29 cellular contexts compared by ENCODE assay signal in genomic region chr22:22488736-22489135, GRCh38. TPM values are rescaled to one million over a fixed set of nuclear protein-coding genes. Genes with fewer than 3 reads are reported as not detected.
"Had no signal": no experiment of that assay in that cellular context is flagged by ENCODE, and none has a peak within 500 bp of the region (broad histone marks: within the 10 kb centered on the region; RNA-seq: fewer than 3 reads in every experiment).

No MANE protein-coding gene starts in this region.

- H3K4me3 ChIP-seq: MG63 had no signal

- H3K27me3 ChIP-seq: brain microvascular endothelial cell, MG63 had no signal

- H3K4me1 Mint-ChIP-seq: activated CD4-positive, alpha-beta memory T cell treated with anti-CD3 and anti-CD28 coated beads, Interleukin-2, amount 10 ng/mL, durations not matched to agents 7 days and 5 days; activated naive CD4-positive, alpha-beta T cell treated with anti-CD3 and anti-CD28 coated beads, Interleukin-2, amount 50 U/mL, for 24 hours; T-cell had no signal

- H3K27ac Mint-ChIP-seq: activated CD4-positive, alpha-beta memory T cell treated with anti-CD3 and anti-CD28 coated beads, Interleukin-2, amount 10 ng/mL, durations not matched to agents 7 days and 5 days; activated T-cell treated with anti-CD3 and anti-CD28 coated beads, Interleukin-2, amount 50 U/mL, for 24 hours; activated T-helper 2 cell treated with anti-CD3 and anti-CD28 coated beads, Interferon-gamma antibody, Interleukin-2, Interleukin-4, amounts not matched to agents 10 μg/mL and 5 μg/mL and 100 μg/mL, durations not matched to agents 14 hours and 24 hours and 36 hours; T-cell had no signal

- H3K27ac ChIP-seq: brain microvascular endothelial cell, WERI-Rb-1 had no signal

- ATAC-seq: Panc1, SK-N-SH treated with all-trans-retinoic acid at 6 μM for 48 hours, T-cell had no signal

- H3K4me3 Mint-ChIP-seq: activated CD4-positive, alpha-beta memory T cell treated with anti-CD3 and anti-CD28 coated beads, Interleukin-2, amount 10 ng/mL, durations not matched to agents 7 days and 5 days; activated naive CD4-positive, alpha-beta T cell treated with anti-CD3 and anti-CD28 coated beads, Interleukin-2, amount 50 U/mL, for 24 hours; activated T-cell treated with anti-CD3 and anti-CD28 coated beads, Interleukin-2, amount 50 U/mL, for 24 hours; T-cell had no signal

- DNase-seq: activated CD4-positive, alpha-beta memory T cell treated with anti-CD3 and anti-CD28 coated beads, Interleukin-2, amount 10 ng/mL, durations not matched to agents 7 days and 5 days; activated CD4-positive, alpha-beta T cell treated with anti-CD3 and anti-CD28 coated beads for 1 hour; activated CD4-positive, alpha-beta T cell treated with anti-CD3 and anti-CD28 coated beads for 48 hours; activated CD4-positive, CD25-positive, alpha-beta regulatory T cell; activated gamma-delta T cell; activated naive CD4-positive, alpha-beta T cell treated with Interleukin-2 at 50 U/mL for 16 hours; activated T-cell treated with anti-CD3 and anti-CD28 coated beads, Interleukin-2, amount 50 U/mL, for 24 hours; anterior cingulate cortex; brain microvascular endothelial cell; central memory CD4-positive, alpha-beta T cell; Kasumi-1; KBM-7; MG63; NCI-H1048; NCI-H1105 treated with DMSO at 0.1 percent for 48 hours; NCI-H1436 treated with DMSO at 0.1 percent for 48 hours; NCI-H2029; NCI-H345; NCI-H524 treated with DMSO at 0.1 percent for 48 hours; SHP77 treated with DMSO at 0.1 percent for 48 hours; T-cell; T-helper 2 cell; T-helper 9 cell; WERI-Rb-1 had no signal

- H3K9me3 Mint-ChIP-seq: activated CD4-positive, alpha-beta memory T cell treated with anti-CD3 and anti-CD28 coated beads, Interleukin-2, amount 10 ng/mL, durations not matched to agents 7 days and 5 days; activated naive CD4-positive, alpha-beta T cell treated with anti-CD3 and anti-CD28 coated beads, Interleukin-2, amount 50 U/mL, for 24 hours; activated T-cell treated with anti-CD3 and anti-CD28 coated beads, Interleukin-2, amount 50 U/mL, for 24 hours; activated T-helper 2 cell treated with anti-CD3 and anti-CD28 coated beads, Interferon-gamma antibody, Interleukin-2, Interleukin-4, amounts not matched to agents 10 μg/mL and 5 μg/mL and 100 μg/mL, durations not matched to agents 14 hours and 24 hours and 36 hours; T-cell had no signal

- H3K27me3 Mint-ChIP-seq: activated CD4-positive, alpha-beta memory T cell treated with anti-CD3 and anti-CD28 coated beads, Interleukin-2, amount 10 ng/mL, durations not matched to agents 7 days and 5 days; activated naive CD4-positive, alpha-beta T cell treated with anti-CD3 and anti-CD28 coated beads, Interleukin-2, amount 50 U/mL, for 24 hours; activated T-cell treated with anti-CD3 and anti-CD28 coated beads, Interleukin-2, amount 50 U/mL, for 24 hours; T-cell had no signal

- H3K9me3 ChIP-seq: MG63 had no signal

RNA-seq across cellular contexts. Expression of gene ZNF280A, which starts 31.3 kb away (rescaled TPM):
- total RNA-seq: activated CD4-positive, alpha-beta memory T cell treated with anti-CD3 and anti-CD28 coated beads, Interleukin-2, amount 10 ng/mL, durations not matched to agents 7 days and 5 days; activated T-helper 2 cell treated with anti-CD3 and anti-CD28 coated beads, Interferon-gamma antibody, Interleukin-2, Interleukin-4, amounts not matched to agents 10 μg/mL and 5 μg/mL and 100 μg/mL, durations not matched to agents 14 hours and 24 hours and 36 hours; cerebellum; T-cell had no signal
